16 cellular contexts compared by ENCODE assay signal in the genomic region with DNA sequence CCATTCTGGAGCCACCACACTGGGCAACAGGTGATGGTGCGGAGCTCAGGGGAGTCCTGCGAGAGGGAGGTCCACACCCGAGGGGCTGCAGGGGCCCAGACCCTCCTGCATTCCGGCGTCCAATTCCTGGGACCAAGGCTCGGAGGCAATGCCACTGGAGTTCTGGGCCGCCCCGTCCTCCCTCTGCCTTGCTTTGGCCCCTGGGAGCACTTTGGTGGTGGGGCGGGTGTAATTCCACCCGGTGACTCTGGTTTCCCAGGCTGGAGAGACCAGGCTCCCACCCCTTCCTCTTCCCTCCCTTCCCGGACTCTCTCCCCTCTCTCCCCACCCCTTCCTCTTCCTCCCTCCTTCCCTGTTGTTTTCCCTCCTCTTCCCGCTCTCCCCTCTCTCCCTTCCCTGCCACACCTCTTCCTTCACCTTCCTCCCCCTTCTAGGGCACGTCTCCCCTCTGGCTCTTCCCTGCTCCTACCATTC. TPM values are rescaled to one million over a fixed set of nuclear protein-coding genes. Genes with fewer than 3 reads are reported as not detected.
DNase-seq lines count a peak whose midpoint lies in the region; ATAC-seq and TF ChIP-seq lines count a peak whose summit lies in the region.
"Had no signal": no experiment of that assay in that cellular context is flagged by ENCODE, and none has a peak within 500 bp of the region (broad histone marks: within the 10 kb centered on the region; RNA-seq: fewer than 3 reads in every experiment).

No MANE protein-coding gene starts in this region.

- H4K20me1 ChIP-seq in HCT116 (ENCODE audit: insufficient read depth), result no peaks in the 10 kb centered on the region

- no peak for TF ChIP-seq CTCF in CD8-positive, alpha-beta T cell (IDR thresholded peaks at IDR 0.05)
- TF ChIP-seq CTCF in HCT116 (IDR thresholded peaks at IDR 0.05 in 2 of 3, conservative IDR thresholded peaks at IDR 0.05 in 1 of 3; ENCODE audit: borderline replicate concordance in 1 of 3, insufficient read depth in 1 of 3, low read depth in 2 of 3, low read length in 2 of 3) (no peak), nephron progenitor cell (IDR thresholded peaks at IDR 0.05) (no peak)

- no peaks in the 10 kb centered on the region for H3K9me3 Mint-ChIP-seq in CD8-positive, alpha-beta T cell
- H3K9me3 Mint-ChIP-seq in central memory CD8-positive, alpha-beta T cell, result no peaks in the 10 kb centered on the region
- H3K9me3 Mint-ChIP-seq in nephron progenitor cell, result no peaks in the 10 kb centered on the region

- no peak for TF ChIP-seq POLR2A in HCT116 (IDR thresholded peaks at IDR 0.05; ENCODE audit: borderline replicate concordance, extremely low read depth, insufficient read depth, insufficient read length)

- H3K27ac ChIP-seq in CD8-positive, alpha-beta T cell (ENCODE audit: low read depth, low read length), result no peak overlapping the region
- peak overlapping the region; percentile 2; the same call in 1 of the 2 replicates for H3K27ac ChIP-seq in HCT116 (ENCODE audit: low read depth, low read length)
- H3K27ac ChIP-seq: gastrocnemius medialis, GM23248 had no signal

- H3K36me3 Mint-ChIP-seq in CD8-positive, alpha-beta T cell, result peaks cover 15% of the 10 kb centered on the region
- peaks cover 8% of the 10 kb centered on the region for H3K36me3 Mint-ChIP-seq in central memory CD8-positive, alpha-beta T cell (ENCODE audit: insufficient read depth)
- H3K36me3 Mint-ChIP-seq in nephron progenitor cell (ENCODE audit: low read depth), result peaks cover 8% of the 10 kb centered on the region

- H3K27me3 ChIP-seq in CD8-positive, alpha-beta T cell (ENCODE audit: insufficient read depth, low read length), result no peaks in the 10 kb centered on the region
- H3K27me3 ChIP-seq in HCT116 (ENCODE audit: insufficient read depth, low read length), result no peaks in the 10 kb centered on the region
- H3K27me3 ChIP-seq: Peyer's patch, vagina had no signal

- no peak for TF ChIP-seq RAD21 in HCT116 (IDR thresholded peaks at IDR 0.05; ENCODE audit: low read depth)

- peak in 1 of 7 experiments; percentile 19 for DNase-seq in CD8-positive, alpha-beta T cell
- no peak for DNase-seq in HCT116 (ENCODE audit: low read depth, low spot score)
- no peak for DNase-seq in central memory CD8-positive, alpha-beta T cell (ENCODE audit: low spot score in 2 of 2)
- DNase-seq in nephron progenitor cell, result no peak
- no peak for DNase-seq in NCI-H1092 (lab: John Stamatoyannopoulos, UW)
- DNase-seq in stimulated activated CD4-positive, alpha-beta T cell treated with anti-CD3 and anti-CD28 coated beads, Interleukin-1b, Interleukin-23, amount 100 ng/mL, for 48 hours, result no peak
- DNase-seq: gastrocnemius medialis, GM23248, Karpas-422, NCI-H146, NCI-H510A treated with DMSO at 0.1 percent for 48 hours, Peyer's patch had no signal

- peak overlapping the region; percentile 71 for H3K4me3 Mint-ChIP-seq in CD8-positive, alpha-beta T cell
- H3K4me3 Mint-ChIP-seq in central memory CD8-positive, alpha-beta T cell, result peak overlapping the region; percentile 70
- H3K4me3 Mint-ChIP-seq in nephron progenitor cell, result peak overlapping the region; percentile 76

- H3K9ac ChIP-seq in HCT116 (ENCODE audit: low read length), result 0 out of 2 replicates have a peak overlapping the region, but pooled peaks have one; percentile 22
- H3K9ac ChIP-seq: GM23248 had no signal

- H3K36me3 ChIP-seq in CD8-positive, alpha-beta T cell (ENCODE audit: insufficient read depth, low read length), result no peaks in the 10 kb centered on the region
- H3K36me3 ChIP-seq in HCT116 (ENCODE audit: control insufficient read depth in 1 of 2, insufficient read depth in 2 of 2, low read length in 2 of 2), result peaks cover 3 to 9% of the 10 kb centered on the region in 2 experiments; a peak in 2 of 4 replicates
- H3K36me3 ChIP-seq: gastrocnemius medialis, vagina had no signal

- intact Hi-C loops in CD8-positive, alpha-beta T cell (cut with DNase I, micrococcal nuclease), result loop anchor here (5.0 to 10.0 kb wide), 2 partner anchors 145 to 503 kb away; a partner anchor contains a TSS
- intact Hi-C loops in HCT116 (cut with micrococcal nuclease), result no loop called here

- no peaks in the 10 kb centered on the region for H3K9me2 ChIP-seq in HCT116 (ENCODE audit: insufficient read depth)

- no peak overlapping the region for H2AFZ ChIP-seq in HCT116 (ENCODE audit: low read depth, low read length, poor library complexity, severe bottlenecking)
- H2AFZ ChIP-seq: GM23248 had no signal

- BruUV-seq in HCT116 (replicated peaks; lab: Mats Ljungman, UMichigan), result no TSS peak

- no peak overlapping the region for H3K4me3 ChIP-seq in CD8-positive, alpha-beta T cell (ENCODE audit: low read depth, low read length)
- H3K4me3 ChIP-seq in HCT116 (replicated peaks in 1 of 2; ENCODE audit: low read depth in 1 of 2, low read length in 2 of 2), result peak overlapping the region in 1 of 2 experiments; percentile 82; a peak in 1 of 4 replicates
- H3K4me3 ChIP-seq: gastrocnemius medialis, GM23248 had no signal

- H3K9me3 ChIP-seq in CD8-positive, alpha-beta T cell (ENCODE audit: low read length), result no peaks in the 10 kb centered on the region
- H3K9me3 ChIP-seq in HCT116 (ENCODE audit: control insufficient read depth in 1 of 2, insufficient read depth in 1 of 2, low read depth in 1 of 2, low read length in 2 of 2), result no peaks in the 10 kb centered on the region
- H3K9me3 ChIP-seq: gastrocnemius medialis, Peyer's patch, vagina had no signal

- H3K4me1 ChIP-seq in CD8-positive, alpha-beta T cell (ENCODE audit: insufficient read depth, low read length), result peaks cover 19% of the 10 kb centered on the region
- H3K4me1 ChIP-seq in HCT116 (ENCODE audit: control insufficient read depth in 1 of 2, insufficient read depth in 2 of 2, low read length in 2 of 2), result peaks cover 34 to 46% of the 10 kb centered on the region in 2 experiments
- H3K4me1 ChIP-seq: gastrocnemius medialis had no signal

- POLR2A ChIA-PET in CD8-positive, alpha-beta T cell (lab: Charles Lee), result no interaction called here
- POLR2A ChIA-PET in HCT116 (lab: Charles Lee), result no interaction called here

- peak overlapping the region; percentile 90 for H3K4me2 ChIP-seq in HCT116 (ENCODE audit: low read length)

- CTCF ChIA-PET in CD8-positive, alpha-beta T cell (lab: Charles Lee), result no interaction called here
- CTCF ChIA-PET in HCT116 (lab: Charles Lee), result no interaction called here

- H3K4me1 Mint-ChIP-seq in CD8-positive, alpha-beta T cell (ENCODE audit: low read depth), result peaks cover 19% of the 10 kb centered on the region
- H3K4me1 Mint-ChIP-seq in central memory CD8-positive, alpha-beta T cell, result peaks cover 22% of the 10 kb centered on the region
- H3K4me1 Mint-ChIP-seq in nephron progenitor cell, result peaks cover 30% of the 10 kb centered on the region

- no peak for ATAC-seq in CD8-positive, alpha-beta T cell
- ATAC-seq in HCT116 (no peak), GM18858 (IDR thresholded peaks at IDR 0.05; ENCODE audit: unreplicated experiment) (no peak)
- no peak for ATAC-seq in central memory CD8-positive, alpha-beta T cell (replicated peaks; ENCODE audit: extremely low read depth, poor library complexity, severe bottlenecking)
- ATAC-seq: gastrocnemius medialis had no signal

- H3K79me2 ChIP-seq in HCT116 (ENCODE audit: insufficient read depth, low read length), result peaks cover 36% of the 10 kb centered on the region

- no peak overlapping the region for H3K27ac Mint-ChIP-seq in CD8-positive, alpha-beta T cell
- H3K27ac Mint-ChIP-seq in central memory CD8-positive, alpha-beta T cell (ENCODE audit: low read depth), result no peak overlapping the region
- H3K27ac Mint-ChIP-seq in nephron progenitor cell, result no peak overlapping the region

- RAD21 ChIA-PET in HCT116 (lab: Charles Lee; ENCODE audit: low non-redundant PET in 1 of 2, low total read pairs in 2 of 2, uncharacterized antibody in 2 of 2, unreplicated experiment in 2 of 2), result no interaction called here

- no peaks in the 10 kb centered on the region for H3K27me3 Mint-ChIP-seq in CD8-positive, alpha-beta T cell (ENCODE audit: low read depth)
- no peaks in the 10 kb centered on the region for H3K27me3 Mint-ChIP-seq in central memory CD8-positive, alpha-beta T cell
- H3K27me3 Mint-ChIP-seq in nephron progenitor cell (ENCODE audit: low read depth, poor library complexity), result peaks cover 57% of the 10 kb centered on the region

TF ChIP-seq in HCT116, 20 proteins besides CTCF, POLR2A, EP300 and RAD21:
- TF ChIP-seq POLR2AphosphoS5 (IDR thresholded peaks at IDR 0.05; ENCODE audit: low read depth, low read length) (no peak), CBX3 (IDR thresholded peaks at IDR 0.05; ENCODE audit: low read depth) (no peak), EZH2 (IDR thresholded peaks at IDR 0.05) (no peak), SIN3A (IDR thresholded peaks at IDR 0.05; ENCODE audit: low read depth) (no peak), ZFX (IDR thresholded peaks at IDR 0.05) (no peak), EZH2phosphoT487 (IDR thresholded peaks at IDR 0.05; ENCODE audit: borderline replicate concordance) (no peak), JUND (IDR thresholded peaks at IDR 0.05) (no peak), SRF (IDR thresholded peaks at IDR 0.05; ENCODE audit: low read depth) (no peak), YY1 (IDR thresholded peaks at IDR 0.05; ENCODE audit: extremely low read depth, insufficient replicate concordance, low read depth, low read length) (no peak), TCF7L2 (IDR thresholded peaks at IDR 0.05; ENCODE audit: borderline replicate concordance, extremely low read depth, insufficient read depth, insufficient read length) (no peak), SP1 (IDR thresholded peaks at IDR 0.05; ENCODE audit: low read depth) (no peak), ELF1 (IDR thresholded peaks at IDR 0.05; ENCODE audit: borderline replicate concordance, low read depth) (no peak), ZNF274 (IDR thresholded peaks at IDR 0.05; ENCODE audit: low read depth, low read length) (no peak), FOSL1 (IDR thresholded peaks at IDR 0.05; ENCODE audit: low read depth) (no peak)
- TF ChIP-seq, protein P1, sequence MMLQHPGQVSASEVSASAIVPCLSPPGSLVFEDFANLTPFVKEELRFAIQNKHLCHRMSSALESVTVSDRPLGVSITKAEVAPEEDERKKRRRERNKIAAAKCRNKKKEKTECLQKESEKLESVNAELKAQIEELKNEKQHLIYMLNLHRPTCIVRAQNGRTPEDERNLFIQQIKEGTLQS (IDR thresholded peaks at IDR 0.05), result no peak
- TF ChIP-seq, protein P2, sequence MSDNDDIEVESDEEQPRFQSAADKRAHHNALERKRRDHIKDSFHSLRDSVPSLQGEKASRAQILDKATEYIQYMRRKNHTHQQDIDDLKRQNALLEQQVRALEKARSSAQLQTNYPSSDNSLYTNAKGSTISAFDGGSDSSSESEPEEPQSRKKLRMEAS (IDR thresholded peaks at IDR 0.05), result no peak

RNA-seq across cellular contexts. Expression of a gene that starts 1.9 kb away (rescaled TPM):
- 10 to 100 TPM; 17.1 to 19.6 TPM for total RNA-seq in CD8-positive, alpha-beta T cell
- 46.8 TPM for total RNA-seq in HCT116 (2021; ENCODE audit: unreplicated experiment)
- polyA plus RNA-seq in HCT116 (2012), result 40.1 and 45.4 TPM in 2 replicates

RNA-seq across cellular contexts. Expression of a gene that starts 33.0 kb away (rescaled TPM):
- total RNA-seq in CD8-positive, alpha-beta T cell, result under 1 TPM; 0.19 to 0.25 TPM
- 15.6 TPM for total RNA-seq in HCT116 (2021; ENCODE audit: unreplicated experiment)
- 21.8 and 30.5 TPM in 2 replicates for polyA plus RNA-seq in HCT116 (2012)
- total RNA-seq: GM23248, Peyer's patch, pulmonary artery endothelial cell, vagina had no signal
- polyA plus RNA-seq: GM23248 had no signal

RNA-seq across cellular contexts. Expression of a gene that starts 48.5 kb away (rescaled TPM):
- total RNA-seq in CD8-positive, alpha-beta T cell, result not detected
- 4.9 TPM for total RNA-seq in HCT116 (2021; ENCODE audit: unreplicated experiment)
- 2.9 and 3.3 TPM in 2 replicates for polyA plus RNA-seq in HCT116 (2012)
- total RNA-seq: cardiac septum, gastrocnemius medialis, GM23248, pulmonary artery endothelial cell, vagina had no signal
- polyA plus RNA-seq: GM23248 had no signal

Comparison
In these comparisons a context has a peak if more than half of its experiments do, and no peak if none do; other contexts are left out.
1. RNA of a gene that starts 33.0 kb away (total RNA-seq): 15.6 TPM in HCT116 (single experiment); 0.19 to 0.25 TPM in CD8-positive, alpha-beta T cell; every median in the first group is over 10 times any median in the second.
2. Peak in every context shown above with its lines, with median percentiles within 50 percentile points of each other: H3K4me3 Mint-ChIP-seq.